In genomic region chr20:57582432-57583288, GRCh38 we compare ENCODE assay signal across 8 cellular contexts. TPM values are rescaled to one million over a fixed set of nuclear protein-coding genes. Genes with fewer than 3 reads are reported as not detected.
DNase-seq lines count a peak whose midpoint lies in the region; ATAC-seq, FAIRE-seq and TF ChIP-seq lines count a peak whose summit lies in the region.

No MANE protein-coding gene starts in this region.

- no peaks in the 10 kb centered on the region for H3K4me1 Mint-ChIP-seq in T-helper 2 cell treated with Interferon-gamma antibody and Interleukin-4, amounts not matched to agents 5 μg/mL and 100 μg/mL, for 36 hours (ENCODE audit: low read depth)

- H3K27me3 Mint-ChIP-seq in T-helper 2 cell treated with Interferon-gamma antibody and Interleukin-4, amounts not matched to agents 5 μg/mL and 100 μg/mL, for 36 hours (ENCODE audit: low read depth), result peaks cover 29% of the 10 kb centered on the region

- FAIRE-seq in pancreas (lab: Jason Lieb, UNC), result no peak

- 13 to 16% methylated on average over 21 of the region's 21 CpGs for WGBS in pancreas, 2 donors

- peak; percentile 62 for DNase-seq in D341Med (ENCODE audit: low spot score)
- peak; percentile 62 for DNase-seq in NCI-H748 (lab: John Stamatoyannopoulos, UW; ENCODE audit: unreplicated experiment)
- peak; percentile 20 for DNase-seq in epithelial cell of proximal tubule (ENCODE audit: low read depth)
- no peak for DNase-seq in pancreas
- no peak for DNase-seq in SW 1271 (lab: John Stamatoyannopoulos, UW)
- no peak for DNase-seq in effector CD8-positive, alpha-beta T cell (lab: John Stamatoyannopoulos, UW)
- DNase-seq in T-helper 2 cell treated with Interferon-gamma antibody and Interleukin-4, amounts not matched to agents 5 μg/mL and 100 μg/mL, for 36 hours (ENCODE audit: low spot score), result no peak

- peak overlapping the region; percentile 3 for H3K4me3 ChIP-seq in epithelial cell of proximal tubule (ENCODE audit: low read depth, low read length)
- H3K4me3 ChIP-seq in pancreas, result no peak overlapping the region

- H3K9me3 Mint-ChIP-seq in T-helper 2 cell treated with Interferon-gamma antibody and Interleukin-4, amounts not matched to agents 5 μg/mL and 100 μg/mL, for 36 hours, result no peaks in the 10 kb centered on the region

- no peaks in the 10 kb centered on the region for H3K36me3 Mint-ChIP-seq in T-helper 2 cell treated with Interferon-gamma antibody and Interleukin-4, amounts not matched to agents 5 μg/mL and 100 μg/mL, for 36 hours (ENCODE audit: low read depth)

- H3K36me3 ChIP-seq in pancreas, result no peaks in the 10 kb centered on the region

- no peak overlapping the region for H3K27ac Mint-ChIP-seq in T-helper 2 cell treated with Interferon-gamma antibody and Interleukin-4, amounts not matched to agents 5 μg/mL and 100 μg/mL, for 36 hours

- peak overlapping the region in 1 of 4 donors; percentile 52 for H3K27ac ChIP-seq in pancreas

- no peak overlapping the region for H3K4me3 Mint-ChIP-seq in T-helper 2 cell treated with Interferon-gamma antibody and Interleukin-4, amounts not matched to agents 5 μg/mL and 100 μg/mL, for 36 hours

- TF ChIP-seq CTCF in epithelial cell of proximal tubule (conservative IDR thresholded peaks at IDR 0.05; ENCODE audit: low read depth, low read length) (peak; percentile 59), pancreas (IDR thresholded peaks at IDR 0.05) (no peak)

- peak; percentile 40 to 80 (median 74) for ATAC-seq in pancreas
- ATAC-seq in GM19452 (IDR thresholded peaks at IDR 0.05; ENCODE audit: unreplicated experiment), result no peak

- no peaks in the 10 kb centered on the region for H3K9me3 ChIP-seq in pancreas

- peaks cover 0 to 5% (median 0%) of the 10 kb centered on the region in 4 donors for H3K27me3 ChIP-seq in pancreas

- intact Hi-C loops in pancreas (cut with DNase I), result loop anchor here in 2 of 3 donors (10.0 kb wide), 2 partner anchors 58 to 208 kb away; partner anchors contain the start of gene CTCFL (in 1 of the 2)

- no peaks in the 10 kb centered on the region for H3K4me1 ChIP-seq in pancreas

RNA-seq across cellular contexts. Expression of gene PCK1, which starts 21.8 kb away (rescaled TPM):
- total RNA-seq in epithelial cell of proximal tubule (not detected in 2 replicates), pancreas (1 to 10 TPM in 1 of 6 donors, under 1 TPM in 5; 0.12 to 2.5 (median 0.47) TPM)
- 1 to 10 TPM in 1 of 2 donors, under 1 TPM in 1; 0.38 to 2.3 TPM for polyA plus RNA-seq in pancreas

RNA-seq across cellular contexts. Expression of gene ZBP1, which starts 37.6 kb away (rescaled TPM):
- total RNA-seq in epithelial cell of proximal tubule, result not detected in 2 replicates
- total RNA-seq in pancreas, result under 1 TPM in 3 of 6 donors, not detected in 3; 0.17 to 0.90 (median 0.24) TPM
- polyA plus RNA-seq in pancreas, result under 1 TPM; 0.09 to 0.15 TPM

RNA-seq across cellular contexts. Expression of gene CTCFL, which starts 57.7 kb away (rescaled TPM):
- 0.07 and 0.12 TPM in 2 replicates for total RNA-seq in epithelial cell of proximal tubule
- under 1 TPM in 1 of 6 donors, not detected in 5; 0.16 TPM for total RNA-seq in pancreas
- not detected for polyA plus RNA-seq in pancreas

Comparison
In these comparisons a context has a peak if more than half of its experiments do, and no peak if none do; other contexts are left out.
1. DNase-seq: peak in D341Med (single experiment), NCI-H748 (single experiment) and epithelial cell of proximal tubule (single experiment); none in pancreas (0 of 6), SW 1271 (0 of 2), effector CD8-positive, alpha-beta T cell (single experiment) and T-helper 2 cell treated with Interferon-gamma antibody and Interleukin-4, amounts not matched to agents 5 μg/mL and 100 μg/mL, for 36 hours (single experiment).